16 cellular contexts compared by ENCODE assay signal in genomic region chr18:23171581-23172156, GRCh38. TPM values are rescaled to one million over a fixed set of nuclear protein-coding genes. Genes with fewer than 3 reads are reported as not detected.
DNase-seq lines count a peak whose midpoint lies in the region; ATAC-seq and TF ChIP-seq lines count a peak whose summit lies in the region.
"Had no signal": no experiment of that assay in that cellular context is flagged by ENCODE, and none has a peak within 500 bp of the region (broad histone marks: within the 10 kb centered on the region; RNA-seq: fewer than 3 reads in every experiment).

No MANE protein-coding gene starts in this region.

- H2AK5ac ChIP-seq in IMR-90 (ENCODE audit: low read depth, low read length), result no peak overlapping the region
- H2AK5ac ChIP-seq in neuronal stem cell (ENCODE audit: low read depth, low read length), result no peak overlapping the region

- H4K91ac ChIP-seq in IMR-90 (ENCODE audit: insufficient read depth, low read depth, low read length), result no peak overlapping the region
- no peak overlapping the region for H4K91ac ChIP-seq in neuronal stem cell (ENCODE audit: low read depth, low read length, poor library complexity)

- no peak overlapping the region for H2BK15ac ChIP-seq in IMR-90 (ENCODE audit: low read depth, low read length)
- H2BK15ac ChIP-seq in neuronal stem cell (ENCODE audit: low read length), result no peak overlapping the region

- H4K20me1 ChIP-seq in IMR-90 (ENCODE audit: insufficient read depth, low read length), result peaks cover 71% of the 10 kb centered on the region
- H4K20me1 ChIP-seq: BLaER1 had no signal

- H3K9me3 Mint-ChIP-seq in WTC11, result no peaks in the 10 kb centered on the region
- H3K9me3 Mint-ChIP-seq: CD8-positive, alpha-beta memory T cell; GM23338; HFFc6 had no signal

- no peaks in the 10 kb centered on the region for H3K9me3 ChIP-seq in IMR-90 (ENCODE audit: control insufficient read depth, insufficient read depth, low read length)
- no peaks in the 10 kb centered on the region for H3K9me3 ChIP-seq in neuronal stem cell (replicated peaks in 1 of 2; ENCODE audit: control insufficient read depth in 2 of 2, insufficient read depth in 1 of 2, low read depth in 1 of 2, low read length in 2 of 2)
- H3K9me3 ChIP-seq: A549, BLaER1 had no signal

- no peak overlapping the region for H2BK5ac ChIP-seq in IMR-90 (ENCODE audit: low read depth, low read length, poor library complexity, severe bottlenecking)
- H2BK5ac ChIP-seq in neuronal stem cell (ENCODE audit: low read length), result no peak overlapping the region

- H3K56ac ChIP-seq in IMR-90 (ENCODE audit: extremely low read depth, insufficient read depth, low read length), result no peak overlapping the region

- H3K9ac ChIP-seq in IMR-90 (ENCODE audit: low read depth, low read length), result no peak overlapping the region
- no peak overlapping the region for H3K9ac ChIP-seq in neuronal stem cell (ENCODE audit: low read depth, low read length, poor library complexity)
- H3K9ac ChIP-seq: BLaER1 had no signal

- H2AFZ ChIP-seq in IMR-90 (replicated peaks; ENCODE audit: low read length, poor library complexity) (no peak overlapping the region), neuronal stem cell (ENCODE audit: low read length) (no peak overlapping the region)
- H2AFZ ChIP-seq: GM23338 had no signal

- POLR2A ChIA-PET in IMR-90 (lab: Charles Lee; ENCODE audit: unreplicated experiment), result no interaction called here
- POLR2A ChIA-PET in WTC11 (lab: Charles Lee), result no interaction called here

- no peak for TF ChIP-seq RAD21 in IMR-90 (IDR thresholded peaks at IDR 0.05; ENCODE audit: low read length)

- no TSS peak for BruUV-seq in IMR-90 (replicated peaks; lab: Mats Ljungman, UMichigan)

- H3K79me1 ChIP-seq in IMR-90 (ENCODE audit: low read depth in 1 of 2, low read length in 2 of 2), result peaks cover 42 to 85% of the 10 kb centered on the region in 2 experiments
- no peaks in the 10 kb centered on the region for H3K79me1 ChIP-seq in neuronal stem cell (ENCODE audit: low read depth, low read length)

- TF ChIP-seq CTCF in IMR-90 (conservative IDR thresholded peaks at IDR 0.05; ENCODE audit: low read depth, low read length), result no peak
- TF ChIP-seq CTCF in WTC11 (IDR thresholded peaks at IDR 0.05), result no peak

- DNase-seq in IMR-90 (no peak), WTC11 (ENCODE audit: low spot score) (no peak), myocyte (ENCODE audit: low read depth) (peak; percentile 45), neuronal stem cell (ENCODE audit: low spot score) (no peak)
- DNase-seq: CD8-positive, alpha-beta memory T cell; DMS53; GF-D8; HCEC 1CT; HFFc6; KBM-7 had no signal

- H4K5ac ChIP-seq in IMR-90 (ENCODE audit: low read depth, low read length), result no peak overlapping the region

- H3K27ac Mint-ChIP-seq in WTC11, result peak overlapping the region; percentile 22
- H3K27ac Mint-ChIP-seq: GM23338, HFFc6 had no signal

- H3K23ac ChIP-seq in IMR-90 (ENCODE audit: low read depth, low read length), result peak overlapping the region; percentile 24; the same call in 1 of the 2 replicates
- H3K23ac ChIP-seq in neuronal stem cell (ENCODE audit: low read depth, low read length, poor library complexity), result no peak overlapping the region

- no peak overlapping the region for H2BK20ac ChIP-seq in IMR-90 (ENCODE audit: low read depth, low read length)

- H3K4me3 ChIP-seq in IMR-90 (ENCODE audit: insufficient read depth, low read depth, low read length) (no peak overlapping the region), neuronal stem cell (ENCODE audit: low read length in 2 of 2) (no peak overlapping the region)
- H3K4me3 ChIP-seq: A549, BLaER1, GM23338 had no signal

- intact Hi-C loops in IMR-90 (cut with micrococcal nuclease), result no loop called here

- no peak overlapping the region for H2BK120ac ChIP-seq in IMR-90 (ENCODE audit: low read depth, low read length)
- no peak overlapping the region for H2BK120ac ChIP-seq in neuronal stem cell (ENCODE audit: low read depth, low read length)

- H3K27me3 Mint-ChIP-seq in WTC11 (ENCODE audit: low read depth), result no peaks in the 10 kb centered on the region

- H3K36me3 ChIP-seq in IMR-90 (ENCODE audit: control insufficient read depth, insufficient read depth, low read length) (0 out of 2 replicates have a peak, but pooled peaks cover 2% of the 10 kb centered on the region), neuronal stem cell (replicated peaks in 1 of 2; ENCODE audit: control insufficient read depth in 2 of 2, insufficient read depth in 2 of 2, low read length in 2 of 2) (no peaks in the 10 kb centered on the region)
- H3K36me3 ChIP-seq: BLaER1 had no signal

- no peak overlapping the region for H4K8ac ChIP-seq in IMR-90 (ENCODE audit: low read depth in 2 of 2, low read length in 2 of 2)
- no peak overlapping the region for H4K8ac ChIP-seq in neuronal stem cell (ENCODE audit: low read depth, low read length)

- no peak for TF ChIP-seq POLR2A in IMR-90 (IDR thresholded peaks at IDR 0.05; ENCODE audit: low read depth, low read length)

- in situ Hi-C loops in IMR-90 (cut with MboI; ENCODE audit: low sequenced_read_pairs), result no loop called here

- no peak overlapping the region for H2BK12ac ChIP-seq in neuronal stem cell (ENCODE audit: low read length)

- no peak overlapping the region for H3K4me2 ChIP-seq in IMR-90 (ENCODE audit: low read depth, low read length)
- H3K4me2 ChIP-seq in neuronal stem cell (ENCODE audit: insufficient read depth, low read length, poor library complexity, severe bottlenecking), result no peak overlapping the region
- H3K4me2 ChIP-seq: A549, BLaER1, GM23338 had no signal

- peaks cover 25% of the 10 kb centered on the region for H3K9me1 ChIP-seq in IMR-90 (ENCODE audit: insufficient read depth, low read length)

- dilution Hi-C loops in IMR-90 (cut with HindIII; ENCODE audit: low sequenced_read_pairs, unreplicated experiment), result no loop called here

- WGBS in IMR-90 (ENCODE audit: extremely low coverage in 2 of 2, insufficient read length in 1 of 2), 2 experiments, result 86% methylated on average over 1 of the region's 9 CpGs; no CpG with 5 or more reads in 1 of the 2 experiments
- no CpG with 5 or more reads among the region's 9 CpGs for WGBS in neuronal stem cell (ENCODE audit: extremely low coverage in 2 of 2, insufficient read length in 2 of 2, insufficient replicate concordance in 1 of 2), 2 donors

- no peak overlapping the region for H2AK9ac ChIP-seq in IMR-90 (replicated peaks; ENCODE audit: low read depth, low read length, poor library complexity)

- peaks cover 81% of the 10 kb centered on the region for H3K4me1 Mint-ChIP-seq in WTC11
- H3K4me1 Mint-ChIP-seq: CD8-positive, alpha-beta memory T cell had no signal

- CTCF ChIA-PET in IMR-90 (lab: Yijun Ruan, JAX), result no interaction called here
- CTCF ChIA-PET in WTC11 (lab: Charles Lee), result no interaction called here

- H3K36me3 Mint-ChIP-seq in WTC11, result no peaks in the 10 kb centered on the region
- H3K36me3 Mint-ChIP-seq: CD8-positive, alpha-beta memory T cell had no signal

- no peak overlapping the region for H3K4me3 Mint-ChIP-seq in WTC11
- H3K4me3 Mint-ChIP-seq: CD8-positive, alpha-beta memory T cell; GM23338; HFFc6 had no signal

- no peak overlapping the region for H3K4ac ChIP-seq in IMR-90 (ENCODE audit: low read depth, low read length)
- H3K4ac ChIP-seq in neuronal stem cell (ENCODE audit: low read length), result no peak overlapping the region

- H3K27me3 ChIP-seq in IMR-90 (ENCODE audit: control insufficient read depth, insufficient read depth, low read length) (no peaks in the 10 kb centered on the region), neuronal stem cell (ENCODE audit: control insufficient read depth in 3 of 3, insufficient read depth in 3 of 3, low read depth in 1 of 3, low read length in 3 of 3) (no peaks in the 10 kb centered on the region)
- H3K27me3 ChIP-seq: BLaER1 had no signal

- no peak for ATAC-seq in IMR-90 (ENCODE audit: low read depth)
- ATAC-seq in WTC11, result no peak
- ATAC-seq in GM19035 (IDR thresholded peaks at IDR 0.05; ENCODE audit: unreplicated experiment), result no peak
- no peak for ATAC-seq in HG02571 (IDR thresholded peaks at IDR 0.05; ENCODE audit: unreplicated experiment)
- ATAC-seq: A549, GM23338 had no signal

- no peak overlapping the region for H3K27ac ChIP-seq in IMR-90 (ENCODE audit: insufficient read depth, low read length)
- no peak overlapping the region for H3K27ac ChIP-seq in neuronal stem cell (replicated peaks; ENCODE audit: low read length)
- H3K27ac ChIP-seq: A549, BLaER1, HL-60 had no signal

- H3K18ac ChIP-seq in IMR-90 (ENCODE audit: low read depth, low read length) (no peak overlapping the region), neuronal stem cell (ENCODE audit: low read length) (no peak overlapping the region)

- no peak overlapping the region for H3K14ac ChIP-seq in IMR-90 (replicated peaks; ENCODE audit: low read depth, low read length)
- no peak overlapping the region for H3K14ac ChIP-seq in neuronal stem cell (ENCODE audit: low read length)

- H3K4me1 ChIP-seq in IMR-90 (ENCODE audit: control insufficient read depth, insufficient read depth, low read length), result peaks cover 7% of the 10 kb centered on the region
- H3K4me1 ChIP-seq in neuronal stem cell (ENCODE audit: control insufficient read depth in 2 of 2, insufficient read depth in 1 of 2, low read depth in 1 of 2, low read length in 2 of 2), result peaks cover 10% of the 10 kb centered on the region in 2 donors
- H3K4me1 ChIP-seq: A549 had no signal

TF ChIP-seq in IMR-90, 13 proteins besides CTCF, POLR2A, EP300 and RAD21 (continues in another document):
- TF ChIP-seq MXI1 (IDR thresholded peaks at IDR 0.05; ENCODE audit: borderline replicate concordance, low read depth, low read length) (no peak), BHLHE40 (IDR thresholded peaks at IDR 0.05; ENCODE audit: low read depth, low read length) (no peak), RCOR1 (IDR thresholded peaks at IDR 0.05; ENCODE audit: insufficient replicate concordance, low read length) (no peak), FOS (IDR thresholded peaks at IDR 0.05; ENCODE audit: low read depth, low read length) (no peak), MAZ (IDR thresholded peaks at IDR 0.05; ENCODE audit: borderline replicate concordance, low read depth, low read length) (no peak)

TF ChIP-seq in WTC11, 78 proteins besides CTCF, POLR2A, EP300 and RAD21 (continues in another document):
- TF ChIP-seq FOXP1 (CRISPR knock-in tag; IDR thresholded peaks at IDR 0.05; ENCODE audit: borderline replicate concordance), result no peak
- no peak for TF ChIP-seq MYBL2 (CRISPR knock-in tag; IDR thresholded peaks at IDR 0.05)
- no peak for TF ChIP-seq PRRX2 (CRISPR knock-in tag; IDR thresholded peaks at IDR 0.05)
- TF ChIP-seq FOXK1 (CRISPR knock-in tag; IDR thresholded peaks at IDR 0.05), result no peak
- no peak for TF ChIP-seq JUN (CRISPR knock-in tag; IDR thresholded peaks at IDR 0.05)

RNA-seq across cellular contexts. Expression of gene CABLES1, which starts 36.4 kb away (rescaled TPM):
- 4.7 and 5.7 TPM in 2 replicates for total RNA-seq in IMR-90 (2012; rRNA removed)
- polyA plus RNA-seq in IMR-90 (2012; rRNA removed), result 4.4 and 4.7 TPM in 2 replicates
- 2.2 and 5.2 TPM in 2 replicates for polyA plus RNA-seq in IMR-90 (2012; cell fraction: cytosol; rRNA removed)
- polyA plus RNA-seq in IMR-90 (2012; cell fraction: nucleus; rRNA removed; ENCODE audit: low replicate concordance), result 3.2 and 7.3 TPM in 2 replicates
- total RNA-seq in WTC11 (2021), result 15.4 to 18.0 TPM (median 17.0 TPM) in 3 replicates
- total RNA-seq in myocyte, result 8.2 and 9.7 TPM in 2 replicates
- polyA plus RNA-seq in myocyte (2012), result 3.5 TPM
- polyA plus RNA-seq in neuronal stem cell (2013, experiment 1 of 2), result 2.2 TPM
- 1.9 TPM for polyA plus RNA-seq in neuronal stem cell (2013, experiment 2 of 2)
